1 cellular context compared by ENCODE assay signal in genomic region chr5:154653418-154653763, GRCh38.
TF ChIP-seq lines count a peak whose summit lies in the region.

No MANE protein-coding gene starts in this region.

TF ChIP-seq in HepG2, 621 proteins besides CTCF, POLR2A, EP300 and RAD21 (continued from another document):
- TF ChIP-seq ZNF513 (CRISPR knock-in tag; conservative IDR thresholded peaks at IDR 0.05) (no peak), ELF1 (CRISPR knock-in tag; IDR thresholded peaks at IDR 0.05) (peak; percentile 51), RARA (CRISPR knock-in tag; IDR thresholded peaks at IDR 0.05) (peak; percentile 79), KDM6A (CRISPR knock-in tag; IDR thresholded peaks at IDR 0.05; ENCODE audit: low read depth) (peak; percentile 94), NCOA5 (CRISPR knock-in tag; IDR thresholded peaks at IDR 0.05) (no peak), TFDP1 (CRISPR knock-in tag; IDR thresholded peaks at IDR 0.05; ENCODE audit: borderline replicate concordance) (peak; percentile 34; the same call in 1 of the 2 replicates), ZNF639 (CRISPR knock-in tag; conservative IDR thresholded peaks at IDR 0.05) (0 out of 2 replicates have a peak, but pooled peaks have one; percentile 29), FOSL2 (CRISPR knock-in tag; IDR thresholded peaks at IDR 0.05) (peak; percentile 69), FIP1L1 (IDR thresholded peaks at IDR 0.05; ENCODE audit: borderline replicate concordance, insufficient read depth, low read depth, low read length) (no peak), ATF2 (CRISPR knock-in tag; IDR thresholded peaks at IDR 0.05) (peak; percentile 38; the same call in 1 of the 2 replicates), ZNF883 (CRISPR knock-in tag; IDR thresholded peaks at IDR 0.05; ENCODE audit: not compliant biosample characterization) (no peak), ZNF800 (CRISPR knock-in tag; IDR thresholded peaks at IDR 0.05) (no peak), ZNF749 (CRISPR knock-in tag; IDR thresholded peaks at IDR 0.05; ENCODE audit: borderline replicate concordance) (no peak), ZKSCAN8 (CRISPR knock-in tag; IDR thresholded peaks at IDR 0.05; ENCODE audit: borderline replicate concordance) (peak; percentile 78; the same call in 1 of the 2 replicates), JARID2 (CRISPR knock-in tag; IDR thresholded peaks at IDR 0.05; ENCODE audit: insufficient replicate concordance) (no peak), ELF3 (CRISPR knock-in tag; IDR thresholded peaks at IDR 0.05) (peak; percentile 79), CEBPB (IDR thresholded peaks at IDR 0.05; ENCODE audit: borderline replicate concordance, low read depth, low read length) (no peak), ERF (CRISPR knock-in tag; IDR thresholded peaks at IDR 0.05) (peak; percentile 82), ATF7 (IDR thresholded peaks at IDR 0.05) (no peak), ATF7 (CRISPR knock-in tag; IDR thresholded peaks at IDR 0.05) (0 out of 2 replicates have a peak, but pooled peaks have one; percentile 45), REST (IDR thresholded peaks at IDR 0.05; ENCODE audit: borderline replicate concordance in 1 of 2, low read depth in 1 of 2, low read length in 2 of 2) (no peak), BRD4 (CRISPR knock-in tag; IDR thresholded peaks at IDR 0.05) (peak; percentile 79), U2AF1 (optimal IDR thresholded peaks at IDR 0.05; ENCODE audit: low read depth, low read length) (no peak), MED1 (CRISPR knock-in tag; IDR thresholded peaks at IDR 0.05) (peak; percentile 90), CREB1 (IDR thresholded peaks at IDR 0.05) (no peak), CREB1 (CRISPR knock-in tag; IDR thresholded peaks at IDR 0.05) (no peak), NR2F1 (CRISPR knock-in tag; IDR thresholded peaks at IDR 0.05) (peak; percentile 35 to 61; a peak in 2 of 4 replicates), ATF3 (CRISPR knock-in tag; IDR thresholded peaks at IDR 0.05) (no peak), ZFP62 (CRISPR knock-in tag; IDR thresholded peaks at IDR 0.05) (no peak)
TF ChIP-seq in HepG2: peak in this region for 217.
